In genomic region chr17:58447039-58447975, GRCh38 we compare ENCODE assay signal across 8 cellular contexts. TPM values are rescaled to one million over a fixed set of nuclear protein-coding genes. Genes with fewer than 3 reads are reported as not detected.
DNase-seq lines count a peak whose midpoint lies in the region; ATAC-seq, FAIRE-seq and TF ChIP-seq lines count a peak whose summit lies in the region.

No MANE protein-coding gene starts in this region.

- FAIRE-seq in astrocyte (lab: Jason Lieb, UNC) = peak; percentile 56

- no peak overlapping the region for H3K4me2 ChIP-seq in astrocyte (ENCODE audit: low read length)

- TF ChIP-seq CTCF in right atrium auricular region (IDR thresholded peaks at IDR 0.05) (peak in 1 of 2 donors; percentile 61), astrocyte (IDR thresholded peaks at IDR 0.05; ENCODE audit: insufficient read depth, low read depth, low read length) (peak; percentile 87)

- H3K27me3 Mint-ChIP-seq in astrocyte (ENCODE audit: low read depth, unreplicated experiment) = no peaks in the 10 kb centered on the region

- H3K36me3 ChIP-seq in right atrium auricular region = no peaks in the 10 kb centered on the region
- no peaks in the 10 kb centered on the region for H3K36me3 ChIP-seq in astrocyte (ENCODE audit: insufficient read depth, low read length)

- H3K79me2 ChIP-seq in astrocyte (ENCODE audit: insufficient read depth, low read length) = no peaks in the 10 kb centered on the region

- intact Hi-C loops in Right ventricle myocardium inferior (cut with DNase I) = loop anchor here (5.0 kb wide), 1 partner anchor 130 kb away; no protein-coding TSS in a partner anchor

- H3K36me3 Mint-ChIP-seq in astrocyte (ENCODE audit: low read depth, unreplicated experiment) = no peaks in the 10 kb centered on the region

- no peak overlapping the region for H3K27ac Mint-ChIP-seq in astrocyte (ENCODE audit: unreplicated experiment)

- no peaks in the 10 kb centered on the region for H3K4me1 Mint-ChIP-seq in astrocyte (ENCODE audit: low read depth, unreplicated experiment)

- peak; percentile 81 for ATAC-seq in Right ventricle myocardium inferior

- H3K9me3 ChIP-seq in right atrium auricular region = peaks cover 0 to 5% of the 10 kb centered on the region in 2 donors
- no peaks in the 10 kb centered on the region for H3K9me3 ChIP-seq in astrocyte (ENCODE audit: insufficient read depth, low read depth, low read length)

- H3K4me1 ChIP-seq in right atrium auricular region (no peaks in the 10 kb centered on the region), astrocyte (ENCODE audit: insufficient read depth, low read length) (no peaks in the 10 kb centered on the region)

- H4K20me1 ChIP-seq in astrocyte (ENCODE audit: insufficient read depth, low read length) = no peaks in the 10 kb centered on the region

- no peak overlapping the region for H2AFZ ChIP-seq in astrocyte (ENCODE audit: low read depth, low read length)

- H3K4me3 ChIP-seq in right atrium auricular region (no peak overlapping the region), astrocyte (ENCODE audit: insufficient read depth, low read depth, low read length) (no peak overlapping the region)

- peaks cover 2% of the 10 kb centered on the region for H3K9me3 Mint-ChIP-seq in astrocyte (ENCODE audit: unreplicated experiment)

- peak overlapping the region; percentile 21 for H3K4me3 Mint-ChIP-seq in astrocyte (ENCODE audit: unreplicated experiment)

- DNase-seq in Right ventricle myocardium inferior (ENCODE audit: missing footprints) (peak; percentile 75), right atrium auricular region (ENCODE audit: low spot score) (no peak), NCI-H1930 (lab: John Stamatoyannopoulos, UW) (peak; percentile 54 to 70), T-helper 2 cell (peak in 4 of 5 experiments; percentile 40 to 84 (median 47)), astrocyte (ENCODE audit: low read depth) (peak; percentile 63), iPS DF 4.7 (ENCODE audit: extremely low read depth, low spot score) (peak; percentile 91), 8988T (no peak)
- DNase-seq in stimulated activated CD4-positive, alpha-beta T cell treated with anti-CD3 and anti-CD28 coated beads, Interleukin-1b, Interleukin-23, amount 100 ng/mL, for 1 hour (ENCODE audit: low read depth in 2 of 2) = peak; percentile 7 to 18

- no peak overlapping the region for H3K9ac ChIP-seq in astrocyte (ENCODE audit: low read length)

- H3K27me3 ChIP-seq in right atrium auricular region = no peaks in the 10 kb centered on the region
- H3K27me3 ChIP-seq in astrocyte (ENCODE audit: insufficient read depth, low read length) = no peaks in the 10 kb centered on the region

- H3K27ac ChIP-seq in right atrium auricular region (no peak overlapping the region), astrocyte (ENCODE audit: low read depth, low read length) (no peak overlapping the region)

RNA-seq across cellular contexts. Expression of gene RNF43, which starts 30.0 kb away (rescaled TPM):
- 4.4 TPM for total RNA-seq in Right ventricle myocardium inferior
- total RNA-seq in right atrium auricular region = 1 to 10 TPM; 4.4 to 5.5 TPM
- total RNA-seq in astrocyte = 1.2 TPM in 2 replicates

RNA-seq across cellular contexts. Expression of gene HSF5, which starts 40.9 kb away (rescaled TPM):
- not detected for total RNA-seq in Right ventricle myocardium inferior
- total RNA-seq in right atrium auricular region = under 1 TPM in 1 of 2 donors, not detected in 1; 0.08 TPM
- total RNA-seq in astrocyte = not detected in 2 replicates

Comparison
In these comparisons a context has a peak if more than half of its experiments do, and no peak if none do; other contexts are left out.
1. DNase-seq: peak in Right ventricle myocardium inferior (single experiment), NCI-H1930 (2 of 2), T-helper 2 cell (4 of 5), astrocyte (single experiment), iPS DF 4.7 (single experiment) and stimulated activated CD4-positive, alpha-beta T cell treated with anti-CD3 and anti-CD28 coated beads, Interleukin-1b, Interleukin-23, amount 100 ng/mL, for 1 hour (2 of 2); none in right atrium auricular region (single experiment) and 8988T (single experiment).